In genomic region chr9:134607971-134608370, GRCh38 we compare ENCODE assay signal across 2 cellular contexts.
TF ChIP-seq lines count a peak whose summit lies in the region.

No MANE protein-coding gene starts in this region.

TF ChIP-seq in IMR-90, 13 proteins besides CTCF, POLR2A, EP300 and RAD21:
- TF ChIP-seq RFX5 (IDR thresholded peaks at IDR 0.05; ENCODE audit: low read depth, low read length): no peak
- TF ChIP-seq NFE2L2 (IDR thresholded peaks at IDR 0.05; ENCODE audit: low read depth, low read length): no peak
- no peak for TF ChIP-seq MAZ (IDR thresholded peaks at IDR 0.05; ENCODE audit: borderline replicate concordance, low read depth, low read length)
- TF ChIP-seq CEBPB (IDR thresholded peaks at IDR 0.05; ENCODE audit: low read depth, low read length): no peak
- TF ChIP-seq USF2 (IDR thresholded peaks at IDR 0.05; ENCODE audit: low read depth, low read length): no peak
- TF ChIP-seq CHD1 (IDR thresholded peaks at IDR 0.05; ENCODE audit: low read depth, low read length): no peak
- no peak for TF ChIP-seq MAFK (IDR thresholded peaks at IDR 0.05; ENCODE audit: low read depth, low read length)
- TF ChIP-seq FOS (IDR thresholded peaks at IDR 0.05; ENCODE audit: low read depth, low read length): no peak
- no peak for TF ChIP-seq MXI1 (IDR thresholded peaks at IDR 0.05; ENCODE audit: borderline replicate concordance, low read depth, low read length)
- no peak for TF ChIP-seq ELK1 (IDR thresholded peaks at IDR 0.05; ENCODE audit: borderline replicate concordance, low read depth, low read length)
- TF ChIP-seq RCOR1 (IDR thresholded peaks at IDR 0.05; ENCODE audit: insufficient replicate concordance, low read length): no peak
- no peak for TF ChIP-seq SMC3 (IDR thresholded peaks at IDR 0.05; ENCODE audit: low read depth, low read length)
- TF ChIP-seq BHLHE40 (IDR thresholded peaks at IDR 0.05; ENCODE audit: low read depth, low read length): no peak

TF ChIP-seq in GM12878, 131 proteins besides CTCF, POLR2A, EP300 and RAD21:
- TF ChIP-seq MEF2A (IDR thresholded peaks at IDR 0.05; ENCODE audit: insufficient read depth, low read depth, low read length) (no peak), PRDM15 (CRISPR knock-in tag; IDR thresholded peaks at IDR 0.05) (no peak), SPI1 (IDR thresholded peaks at IDR 0.05; ENCODE audit: borderline replicate concordance, insufficient read depth, low read depth, low read length) (no peak), ATF2 (IDR thresholded peaks at IDR 0.05; ENCODE audit: low read length) (no peak), BMI1 (IDR thresholded peaks at IDR 0.05; ENCODE audit: borderline replicate concordance) (no peak), NKRF (conservative IDR thresholded peaks at IDR 0.05) (no peak), CREM (IDR thresholded peaks at IDR 0.05; ENCODE audit: low read depth) (no peak), E2F4 (IDR thresholded peaks at IDR 0.05; ENCODE audit: low read depth, low read length) (no peak), NRF1 (conservative IDR thresholded peaks at IDR 0.05; ENCODE audit: low read depth, low read length) (no peak), FOXM1 (IDR thresholded peaks at IDR 0.05; ENCODE audit: low read depth, low read length) (no peak), NR2C1 (IDR thresholded peaks at IDR 0.05) (no peak), ASH2L (IDR thresholded peaks at IDR 0.05; ENCODE audit: borderline replicate concordance, low read depth) (no peak), MYB (IDR thresholded peaks at IDR 0.05; ENCODE audit: borderline replicate concordance, low read depth, low read length) (no peak), ELK1 (IDR thresholded peaks at IDR 0.05; ENCODE audit: low read depth, low read length) (no peak), GABPA (IDR thresholded peaks at IDR 0.05; ENCODE audit: low read depth) (no peak), MTA3 (IDR thresholded peaks at IDR 0.05; ENCODE audit: borderline replicate concordance, low read length) (no peak)
